ENCODE assay signal across 1 cellular context in the genomic region with DNA sequence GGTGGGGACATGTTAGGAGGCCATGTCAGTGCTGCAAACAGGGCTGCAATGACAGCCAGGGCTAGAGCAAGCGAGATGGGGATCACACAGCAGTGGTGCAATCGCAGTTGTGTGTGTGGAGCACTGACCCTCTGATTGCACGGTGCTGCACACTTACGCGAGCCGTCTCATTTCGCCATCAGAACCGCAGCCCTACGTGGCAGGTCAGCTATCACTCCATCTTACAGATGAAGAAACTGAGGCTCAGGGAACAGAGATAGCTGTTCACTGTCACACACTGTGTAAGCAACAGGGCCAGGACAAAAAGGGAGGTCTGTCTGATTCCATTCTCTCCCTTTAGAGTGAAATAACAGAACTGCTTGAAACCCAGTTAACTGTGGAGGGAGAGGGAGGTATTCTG.
TF ChIP-seq lines count a peak whose summit lies in the region.

No MANE protein-coding gene starts in this region.

TF ChIP-seq in IMR-90, 13 proteins besides CTCF, POLR2A, EP300 and RAD21:
- TF ChIP-seq MXI1 (IDR thresholded peaks at IDR 0.05; ENCODE audit: borderline replicate concordance, low read depth, low read length) (no peak), FOS (IDR thresholded peaks at IDR 0.05; ENCODE audit: low read depth, low read length) (no peak), RFX5 (IDR thresholded peaks at IDR 0.05; ENCODE audit: low read depth, low read length) (no peak), CEBPB (IDR thresholded peaks at IDR 0.05; ENCODE audit: low read depth, low read length) (no peak)
- TF ChIP-seq, protein P1, sequence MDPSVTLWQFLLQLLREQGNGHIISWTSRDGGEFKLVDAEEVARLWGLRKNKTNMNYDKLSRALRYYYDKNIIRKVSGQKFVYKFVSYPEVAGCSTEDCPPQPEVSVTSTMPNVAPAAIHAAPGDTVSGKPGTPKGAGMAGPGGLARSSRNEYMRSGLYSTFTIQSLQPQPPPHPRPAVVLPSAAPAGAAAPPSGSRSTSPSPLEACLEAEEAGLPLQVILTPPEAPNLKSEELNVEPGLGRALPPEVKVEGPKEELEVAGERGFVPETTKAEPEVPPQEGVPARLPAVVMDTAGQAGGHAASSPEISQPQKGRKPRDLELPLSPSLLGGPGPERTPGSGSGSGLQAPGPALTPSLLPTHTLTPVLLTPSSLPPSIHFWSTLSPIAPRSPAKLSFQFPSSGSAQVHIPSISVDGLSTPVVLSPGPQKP (IDR thresholded peaks at IDR 0.05; ENCODE audit: borderline replicate concordance, low read depth, low read length), result no peak
- TF ChIP-seq, protein P2, sequence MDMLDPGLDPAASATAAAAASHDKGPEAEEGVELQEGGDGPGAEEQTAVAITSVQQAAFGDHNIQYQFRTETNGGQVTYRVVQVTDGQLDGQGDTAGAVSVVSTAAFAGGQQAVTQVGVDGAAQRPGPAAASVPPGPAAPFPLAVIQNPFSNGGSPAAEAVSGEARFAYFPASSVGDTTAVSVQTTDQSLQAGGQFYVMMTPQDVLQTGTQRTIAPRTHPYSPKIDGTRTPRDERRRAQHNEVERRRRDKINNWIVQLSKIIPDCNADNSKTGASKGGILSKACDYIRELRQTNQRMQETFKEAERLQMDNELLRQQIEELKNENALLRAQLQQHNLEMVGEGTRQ (IDR thresholded peaks at IDR 0.05; ENCODE audit: low read depth, low read length), result no peak
